1 cellular context compared by ENCODE assay signal in the genomic region with DNA sequence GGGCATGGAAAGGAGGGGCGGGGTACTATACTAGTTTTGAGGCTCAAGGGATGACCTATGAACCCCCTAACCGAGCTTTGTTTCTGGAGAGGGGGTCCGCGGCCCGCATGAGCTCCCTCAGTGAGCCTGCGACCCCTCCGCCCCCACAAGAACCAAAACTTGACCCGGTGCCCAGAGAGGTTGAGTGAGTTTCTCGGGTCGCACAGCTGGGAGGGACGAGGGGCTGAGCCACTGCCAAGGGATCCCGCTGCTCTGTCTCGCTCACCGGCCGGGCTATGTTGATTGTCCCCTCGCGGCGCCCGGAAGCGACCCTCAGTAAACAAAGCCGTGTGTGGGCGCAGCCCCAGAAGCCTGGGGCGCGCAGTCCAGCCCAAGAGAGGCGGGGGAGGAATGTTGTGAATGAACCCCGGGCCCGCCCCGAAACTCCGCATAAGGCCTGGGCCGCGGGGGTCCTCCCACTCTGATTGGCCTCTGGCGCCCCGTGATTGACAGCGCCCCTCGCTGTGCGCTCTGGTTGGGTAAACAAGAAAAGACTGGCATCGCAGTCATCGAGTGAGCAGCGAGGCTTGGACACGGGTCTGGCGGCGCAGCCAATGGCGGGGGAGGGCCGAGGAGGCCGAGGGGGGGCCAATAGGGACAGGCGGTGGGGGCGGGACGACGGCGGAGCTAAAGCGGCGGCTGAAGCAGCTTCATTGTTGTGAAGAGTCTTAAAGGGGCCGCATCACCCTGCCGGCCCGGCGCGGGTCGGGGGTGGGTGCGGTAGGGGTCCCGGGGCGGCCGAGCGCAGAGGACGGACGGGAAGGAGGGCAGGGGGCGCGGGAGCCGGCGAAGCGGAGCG.
TF ChIP-seq lines count a peak whose summit lies in the region.

A gene (plus strand): TSS at position 692 of the 838 bp plus-strand sequence. CDS start 206 bp downstream, outside the sequence.

TF ChIP-seq in GM12878, 131 proteins besides CTCF, POLR2A, EP300 and RAD21 (continued from another document):
- TF ChIP-seq, protein P1, sequence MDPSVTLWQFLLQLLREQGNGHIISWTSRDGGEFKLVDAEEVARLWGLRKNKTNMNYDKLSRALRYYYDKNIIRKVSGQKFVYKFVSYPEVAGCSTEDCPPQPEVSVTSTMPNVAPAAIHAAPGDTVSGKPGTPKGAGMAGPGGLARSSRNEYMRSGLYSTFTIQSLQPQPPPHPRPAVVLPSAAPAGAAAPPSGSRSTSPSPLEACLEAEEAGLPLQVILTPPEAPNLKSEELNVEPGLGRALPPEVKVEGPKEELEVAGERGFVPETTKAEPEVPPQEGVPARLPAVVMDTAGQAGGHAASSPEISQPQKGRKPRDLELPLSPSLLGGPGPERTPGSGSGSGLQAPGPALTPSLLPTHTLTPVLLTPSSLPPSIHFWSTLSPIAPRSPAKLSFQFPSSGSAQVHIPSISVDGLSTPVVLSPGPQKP (IDR thresholded peaks at IDR 0.05; ENCODE audit: low read depth, low read length) = 0 out of 2 replicates have a peak, but pooled peaks have one; percentile 13
- peak; percentile 41; the same call in 1 of the 2 replicates for TF ChIP-seq HDGF (IDR thresholded peaks at IDR 0.05)
- TF ChIP-seq SIX5 (IDR thresholded peaks at IDR 0.05; ENCODE audit: low read depth, low read length, severe bottlenecking) = no peak
- TF ChIP-seq GATAD2B (conservative IDR thresholded peaks at IDR 0.05; ENCODE audit: low read depth) = peak; percentile 70
- TF ChIP-seq, protein P2, sequence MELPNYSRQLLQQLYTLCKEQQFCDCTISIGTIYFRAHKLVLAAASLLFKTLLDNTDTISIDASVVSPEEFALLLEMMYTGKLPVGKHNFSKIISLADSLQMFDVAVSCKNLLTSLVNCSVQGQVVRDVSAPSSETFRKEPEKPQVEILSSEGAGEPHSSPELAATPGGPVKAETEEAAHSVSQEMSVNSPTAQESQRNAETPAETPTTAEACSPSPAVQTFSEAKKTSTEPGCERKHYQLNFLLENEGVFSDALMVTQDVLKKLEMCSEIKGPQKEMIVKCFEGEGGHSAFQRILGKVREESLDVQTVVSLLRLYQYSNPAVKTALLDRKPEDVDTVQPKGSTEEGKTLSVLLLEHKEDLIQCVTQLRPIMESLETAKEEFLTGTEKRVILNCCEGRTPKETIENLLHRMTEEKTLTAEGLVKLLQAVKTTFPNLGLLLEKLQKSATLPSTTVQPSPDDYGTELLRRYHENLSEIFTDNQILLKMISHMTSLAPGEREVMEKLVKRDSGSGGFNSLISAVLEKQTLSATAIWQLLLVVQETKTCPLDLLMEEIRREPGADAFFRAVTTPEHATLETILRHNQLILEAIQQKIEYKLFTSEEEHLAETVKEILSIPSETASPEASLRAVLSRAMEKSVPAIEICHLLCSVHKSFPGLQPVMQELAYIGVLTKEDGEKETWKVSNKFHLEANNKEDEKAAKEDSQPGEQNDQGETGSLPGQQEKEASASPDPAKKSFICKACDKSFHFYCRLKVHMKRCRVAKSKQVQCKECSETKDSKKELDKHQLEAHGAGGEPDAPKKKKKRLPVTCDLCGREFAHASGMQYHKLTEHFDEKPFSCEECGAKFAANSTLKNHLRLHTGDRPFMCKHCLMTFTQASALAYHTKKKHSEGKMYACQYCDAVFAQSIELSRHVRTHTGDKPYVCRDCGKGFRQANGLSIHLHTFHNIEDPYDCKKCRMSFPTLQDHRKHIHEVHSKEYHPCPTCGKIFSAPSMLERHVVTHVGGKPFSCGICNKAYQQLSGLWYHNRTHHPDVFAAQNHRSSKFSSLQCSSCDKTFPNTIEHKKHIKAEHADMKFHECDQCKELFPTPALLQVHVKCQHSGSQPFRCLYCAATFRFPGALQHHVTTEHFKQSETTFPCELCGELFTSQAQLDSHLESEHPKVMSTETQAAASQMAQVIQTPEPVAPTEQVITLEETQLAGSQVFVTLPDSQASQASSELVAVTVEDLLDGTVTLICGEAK (IDR thresholded peaks at IDR 0.05; ENCODE audit: borderline replicate concordance) = 0 out of 2 replicates have a peak, but pooled peaks have one; percentile 8
- peak; percentile 67 for TF ChIP-seq FOXK2 (IDR thresholded peaks at IDR 0.05)
- 0 out of 4 replicates have a peak, but pooled peaks of 1 of the 2 experiments have one; percentile 23 for TF ChIP-seq IKZF2 (IDR thresholded peaks at IDR 0.05)
- peak; percentile 48; the same call in 1 of the 2 replicates for TF ChIP-seq RAD51 (IDR thresholded peaks at IDR 0.05)
- no peak for TF ChIP-seq YBX1 (IDR thresholded peaks at IDR 0.05)
- TF ChIP-seq SMARCA5 (IDR thresholded peaks at IDR 0.05) = peak; percentile 95; the same call in 1 of the 2 replicates
- peak; percentile 88 to 97 for TF ChIP-seq SRF (IDR thresholded peaks at IDR 0.05; ENCODE audit: low read depth in 2 of 2, low read length in 2 of 2)
- no peak for TF ChIP-seq SMC3 (IDR thresholded peaks at IDR 0.05; ENCODE audit: borderline replicate concordance, low read length)
- no peak for TF ChIP-seq ZNF384 (IDR thresholded peaks at IDR 0.05; ENCODE audit: borderline replicate concordance, low read depth, low read length)
- TF ChIP-seq, protein P3, sequence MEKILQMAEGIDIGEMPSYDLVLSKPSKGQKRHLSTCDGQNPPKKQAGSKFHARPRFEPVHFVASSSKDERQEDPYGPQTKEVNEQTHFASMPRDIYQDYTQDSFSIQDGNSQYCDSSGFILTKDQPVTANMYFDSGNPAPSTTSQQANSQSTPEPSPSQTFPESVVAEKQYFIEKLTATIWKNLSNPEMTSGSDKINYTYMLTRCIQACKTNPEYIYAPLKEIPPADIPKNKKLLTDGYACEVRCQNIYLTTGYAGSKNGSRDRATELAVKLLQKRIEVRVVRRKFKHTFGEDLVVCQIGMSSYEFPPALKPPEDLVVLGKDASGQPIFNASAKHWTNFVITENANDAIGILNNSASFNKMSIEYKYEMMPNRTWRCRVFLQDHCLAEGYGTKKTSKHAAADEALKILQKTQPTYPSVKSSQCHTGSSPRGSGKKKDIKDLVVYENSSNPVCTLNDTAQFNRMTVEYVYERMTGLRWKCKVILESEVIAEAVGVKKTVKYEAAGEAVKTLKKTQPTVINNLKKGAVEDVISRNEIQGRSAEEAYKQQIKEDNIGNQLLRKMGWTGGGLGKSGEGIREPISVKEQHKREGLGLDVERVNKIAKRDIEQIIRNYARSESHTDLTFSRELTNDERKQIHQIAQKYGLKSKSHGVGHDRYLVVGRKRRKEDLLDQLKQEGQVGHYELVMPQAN (conservative IDR thresholded peaks at IDR 0.05) = peak; percentile 69; the same call in 1 of the 2 replicates
